ENCODE assay signal across 15 cellular contexts in genomic region chr1:167832693-167833092, GRCh38.
DNase-seq lines count a peak whose midpoint lies in the region; ATAC-seq, FAIRE-seq and TF ChIP-seq lines count a peak whose summit lies in the region.
"Had no signal": no experiment of that assay in that cellular context is flagged by ENCODE, and none has a peak within 500 bp of the region (broad histone marks: within the 10 kb centered on the region; RNA-seq: fewer than 3 reads in every experiment).

No MANE protein-coding gene starts in this region.

- TF ChIP-seq CTCF in Loucy (conservative IDR thresholded peaks at IDR 0.05; ENCODE audit: low read length) (peak; percentile 38), H1 (IDR thresholded peaks at IDR 0.05; ENCODE audit: control extremely low read depth in 1 of 3, insufficient read depth in 1 of 3, low read depth in 1 of 3, low read length in 3 of 3) (peak; percentile 31 to 43 (median 33))

- H3K36me3 ChIP-seq in Loucy (ENCODE audit: insufficient read depth, low read length) (no peaks in the 10 kb centered on the region), H1 (ENCODE audit: control insufficient read depth in 2 of 4, insufficient read depth in 4 of 4, low read length in 3 of 4) (no peaks in the 10 kb centered on the region), mesendoderm (ENCODE audit: control insufficient read depth, insufficient read depth, low read length) (no peaks in the 10 kb centered on the region)
- H3K36me3 ChIP-seq: BLaER1 had no signal

- H3K14ac ChIP-seq in H1 (ENCODE audit: insufficient read length): no peak overlapping the region

- H2BK12ac ChIP-seq in H1 (ENCODE audit: low read depth, low read length): no peak overlapping the region

- H3K36me3 Mint-ChIP-seq in activated naive CD4-positive, alpha-beta T cell treated with anti-CD3 and anti-CD28 coated beads, Interleukin-2, amount 10 ng/mL, durations not matched to agents 7 days and 5 days: no peaks in the 10 kb centered on the region
- H3K36me3 Mint-ChIP-seq: IgD-negative memory B cell had no signal

- H2BK15ac ChIP-seq in H1 (ENCODE audit: low read length): no peak overlapping the region
- H2BK15ac ChIP-seq in mesendoderm (replicated peaks; ENCODE audit: low read depth): no peak overlapping the region

- H3K9me2 ChIP-seq in Loucy (replicated peaks; ENCODE audit: low read depth, low read length): no peaks in the 10 kb centered on the region

- peaks cover 5% of the 10 kb centered on the region for H3K4me1 Mint-ChIP-seq in activated naive CD4-positive, alpha-beta T cell treated with anti-CD3 and anti-CD28 coated beads, Interleukin-2, amount 10 ng/mL, durations not matched to agents 7 days and 5 days
- H3K4me1 Mint-ChIP-seq: CD8-positive, alpha-beta memory T cell; IgD-negative memory B cell had no signal

- no peak overlapping the region for H3K4me3 Mint-ChIP-seq in activated naive CD4-positive, alpha-beta T cell treated with anti-CD3 and anti-CD28 coated beads, Interleukin-2, amount 10 ng/mL, durations not matched to agents 7 days and 5 days
- H3K4me3 Mint-ChIP-seq: CD8-positive, alpha-beta memory T cell; IgD-negative memory B cell had no signal

- no peak overlapping the region for H2AK5ac ChIP-seq in H1 (ENCODE audit: low read depth, low read length)
- H2AK5ac ChIP-seq in mesendoderm (ENCODE audit: low read length): peak overlapping the region; percentile 96

- H3K4me1 ChIP-seq in Loucy (ENCODE audit: insufficient read depth, low read length, poor library complexity, severe bottlenecking) (peaks cover 7% of the 10 kb centered on the region), H1 (replicated peaks in 1 of 4; ENCODE audit: control insufficient read depth in 3 of 4, insufficient read depth in 4 of 4, low read length in 3 of 4) (peaks cover 0 to 9% (median 4%) of the 10 kb centered on the region in 4 experiments; a peak in 4 of 7 replicates), mesendoderm (ENCODE audit: control insufficient read depth, low read depth, low read length) (peaks cover 13% of the 10 kb centered on the region)
- H3K4me1 ChIP-seq: BLaER1 had no signal

- FAIRE-seq in H1 (lab: Jason Lieb, UNC): no peak
- FAIRE-seq: GM12878, GM18507 had no signal

- H3F3A ChIP-seq in Loucy (ENCODE audit: low read depth): no peaks in the 10 kb centered on the region

- no peak overlapping the region for H3K18ac ChIP-seq in H1 (ENCODE audit: extremely low read depth, low read length)
- peak overlapping the region; percentile 88 for H3K18ac ChIP-seq in mesendoderm (ENCODE audit: low read length)

- no peak overlapping the region for H2BK5ac ChIP-seq in H1 (ENCODE audit: low read depth, low read length)
- peak overlapping the region; percentile 93 for H2BK5ac ChIP-seq in mesendoderm (ENCODE audit: low read length)

- peak; percentile 26 to 50; a peak in 2 of 4 replicates for TF ChIP-seq RAD21 in H1 (IDR thresholded peaks at IDR 0.05 in 1 of 2, conservative IDR thresholded peaks at IDR 0.05 in 1 of 2; ENCODE audit: low read depth in 2 of 2, low read length in 2 of 2)

- no peak overlapping the region for H3K27ac ChIP-seq in H1 (ENCODE audit: low read depth, low read length)
- H3K27ac ChIP-seq in mesendoderm (ENCODE audit: low read depth, low read length): no peak overlapping the region
- H3K27ac ChIP-seq: BLaER1 had no signal

- no peak for ATAC-seq in HG03175 (IDR thresholded peaks at IDR 0.05; ENCODE audit: unreplicated experiment)
- ATAC-seq: GM12878 had no signal

- H3K79me2 ChIP-seq in Loucy (ENCODE audit: insufficient read depth, low read length) (no peaks in the 10 kb centered on the region), H1 (ENCODE audit: control insufficient read depth in 1 of 2, insufficient read depth in 2 of 2, low read length in 2 of 2) (no peaks in the 10 kb centered on the region), mesendoderm (ENCODE audit: control insufficient read depth, insufficient read depth, low read length) (no peaks in the 10 kb centered on the region)

- H4K8ac ChIP-seq in H1 (ENCODE audit: extremely low read depth, insufficient read depth, low read length) (no peak overlapping the region), mesendoderm (ENCODE audit: low read depth, low read length) (no peak overlapping the region)

- H4K5ac ChIP-seq in H1 (ENCODE audit: insufficient read length, low read depth, low read length) (no peak overlapping the region), mesendoderm (ENCODE audit: low read length) (no peak overlapping the region)

- H4K91ac ChIP-seq in H1 (replicated peaks; ENCODE audit: insufficient read length, low read length): no peak overlapping the region

- no peak overlapping the region for H3K23ac ChIP-seq in H1 (ENCODE audit: insufficient read length)
- no peak overlapping the region for H3K23ac ChIP-seq in mesendoderm (ENCODE audit: low read length)

- H3K9me3 Mint-ChIP-seq in activated naive CD4-positive, alpha-beta T cell treated with anti-CD3 and anti-CD28 coated beads, Interleukin-2, amount 10 ng/mL, durations not matched to agents 7 days and 5 days: no peaks in the 10 kb centered on the region
- H3K9me3 Mint-ChIP-seq: IgD-negative memory B cell had no signal

- H4K20me1 ChIP-seq in Loucy (ENCODE audit: insufficient read depth, low read length, poor library complexity, severe bottlenecking) (no peaks in the 10 kb centered on the region), H1 (replicated peaks in 1 of 2; ENCODE audit: control insufficient read depth in 1 of 2, insufficient read depth in 2 of 2, low read length in 2 of 2) (no peaks in the 10 kb centered on the region)
- H4K20me1 ChIP-seq: BLaER1 had no signal

- no peak overlapping the region for H3K9ac ChIP-seq in Loucy (ENCODE audit: low read depth, low read length, poor library complexity, severe bottlenecking)
- H3K9ac ChIP-seq in H1 (replicated peaks in 1 of 4; ENCODE audit: extremely low read depth in 1 of 4, low read depth in 3 of 4, low read length in 3 of 4): no peak overlapping the region
- peak overlapping the region; percentile 20 for H3K9ac ChIP-seq in mesendoderm (ENCODE audit: low read length)
- H3K9ac ChIP-seq: BLaER1 had no signal

- H3K27me3 Mint-ChIP-seq in activated naive CD4-positive, alpha-beta T cell treated with anti-CD3 and anti-CD28 coated beads, Interleukin-2, amount 10 ng/mL, durations not matched to agents 7 days and 5 days: peaks cover 11% of the 10 kb centered on the region
- H3K27me3 Mint-ChIP-seq: IgD-negative memory B cell had no signal

- H3K4me3 ChIP-seq in Loucy (ENCODE audit: low read length, poor library complexity, severe bottlenecking) (no peak overlapping the region), H1 (ENCODE audit: extremely low read depth in 1 of 4, insufficient read depth in 2 of 4, low read depth in 3 of 4, low read length in 4 of 4) (no peak overlapping the region), mesendoderm (ENCODE audit: low read length) (no peak overlapping the region)
- H3K4me3 ChIP-seq: BLaER1, GM12878 had no signal

- POLR2A ChIA-PET in H1 (lab: Charles Lee; ENCODE audit: partially characterized antibody): interaction anchor here (0.7 kb wide), 1 partner anchor 11 kb away, joined by 3 read pairs; no protein-coding TSS in a partner anchor

- no peak for TF ChIP-seq POLR2A in H1 (IDR thresholded peaks at IDR 0.05; ENCODE audit: control extremely low read depth in 1 of 2, low read depth in 2 of 2, low read length in 2 of 2)

- no peak for TF ChIP-seq EP300 in H1 (IDR thresholded peaks at IDR 0.05; ENCODE audit: borderline replicate concordance in 1 of 2, low read depth in 2 of 2, low read length in 2 of 2)

- H2BK20ac ChIP-seq in H1 (ENCODE audit: low read length): no peak overlapping the region

- DNase-seq in ELF-1 (ENCODE audit: low read depth, low spot score) (peak; percentile 36), H1 (ENCODE audit: low read depth in 1 of 2, low spot score in 2 of 2) (peak in 1 of 2 experiments; percentile 58), mesendoderm (peak; percentile 71), GDM1 (lab: John Stamatoyannopoulos, UW) (no peak)
- DNase-seq in activated naive CD4-positive, alpha-beta T cell treated with anti-CD3 and anti-CD28 coated beads, Interleukin-2, amount 10 ng/mL, durations not matched to agents 7 days and 5 days: no peak
- DNase-seq: 8988T; AML-193; Caco-2; CD8-positive, alpha-beta memory T cell had no signal

- H3K9me3 ChIP-seq in Loucy (ENCODE audit: insufficient read depth, low read depth, low read length) (no peaks in the 10 kb centered on the region), H1 (ENCODE audit: insufficient read depth in 2 of 2, low read depth in 1 of 2, low read length in 1 of 2) (no peaks in the 10 kb centered on the region)
- H3K9me3 ChIP-seq: BLaER1, Caco-2 had no signal

- no peak overlapping the region for H2AFZ ChIP-seq in Loucy (ENCODE audit: low read length)
- peak overlapping the region; percentile 76; the same call in 1 of the 2 replicates for H2AFZ ChIP-seq in H1 (ENCODE audit: low read length)

- WGBS in H1 (ENCODE audit: extremely low coverage in 1 of 2, insufficient coverage in 1 of 2, insufficient read length in 1 of 2, insufficient replicate concordance in 2 of 2, low coverage in 1 of 2, low lambda C conversion rate in 2 of 2, missing lambda C conversion rate in 1 of 2), 2 experiments: 82% methylated on average over 5 of the region's 5 CpGs; no CpG with 5 or more reads in 1 of the 2 experiments
- WGBS in mesendoderm (ENCODE audit: extremely low coverage, insufficient coverage, low lambda C conversion rate): no CpG with 5 or more reads among the region's 5 CpGs

- H3K27me3 ChIP-seq in Loucy (ENCODE audit: insufficient read depth, low read length, poor library complexity, severe bottlenecking): no peaks in the 10 kb centered on the region
- H3K27me3 ChIP-seq in H1 (replicated peaks in 1 of 4; ENCODE audit: control insufficient read depth in 3 of 4, extremely low read depth in 1 of 4, insufficient read depth in 3 of 4, low read length in 3 of 4): no peaks in the 10 kb centered on the region
- H3K27me3 ChIP-seq in mesendoderm (ENCODE audit: insufficient read depth, low read length, poor library complexity): no peaks in the 10 kb centered on the region
- H3K27me3 ChIP-seq: BLaER1 had no signal

- H3K27ac Mint-ChIP-seq in activated naive CD4-positive, alpha-beta T cell treated with anti-CD3 and anti-CD28 coated beads, Interleukin-2, amount 10 ng/mL, durations not matched to agents 7 days and 5 days: no peak overlapping the region
- H3K27ac Mint-ChIP-seq: CD8-positive, alpha-beta memory T cell; IgD-negative memory B cell had no signal

- H3K23me2 ChIP-seq in H1 (ENCODE audit: low read depth, low read length): no peaks in the 10 kb centered on the region

- no peak overlapping the region for H3K4me2 ChIP-seq in Loucy (ENCODE audit: low read depth, low read length, poor library complexity, severe bottlenecking)
- no peak overlapping the region for H3K4me2 ChIP-seq in H1 (ENCODE audit: insufficient read depth in 1 of 2, low read depth in 2 of 2, low read length in 2 of 2)
- no peak overlapping the region for H3K4me2 ChIP-seq in mesendoderm (ENCODE audit: low read length)
- H3K4me2 ChIP-seq: BLaER1 had no signal

- no peak overlapping the region for H3K4ac ChIP-seq in H1 (replicated peaks; ENCODE audit: insufficient read length, low read depth, low read length)
- H3K4ac ChIP-seq in mesendoderm (ENCODE audit: low read depth, low read length): no peak overlapping the region

- H3K79me1 ChIP-seq in H1 (ENCODE audit: low read depth, low read length): no peaks in the 10 kb centered on the region
- no peaks in the 10 kb centered on the region for H3K79me1 ChIP-seq in mesendoderm (ENCODE audit: low read length)

- CTCF ChIA-PET in H1 (lab: Charles Lee; ENCODE audit: partially characterized antibody): interaction anchor here (0.6 to 2.4 kb wide), 2 partner anchors 11 to 14 kb away, joined by 3 to 7 read pairs; no protein-coding TSS in a partner anchor
- CTCF ChIA-PET in activated naive CD4-positive, alpha-beta T cell treated with anti-CD3 and anti-CD28 coated beads, Interleukin-2, amount 10 ng/mL, durations not matched to agents 7 days and 5 days (lab: Charles Lee): no interaction called here

- H2BK120ac ChIP-seq in H1 (replicated peaks; ENCODE audit: low read depth, low read length): no peak overlapping the region
- H2BK120ac ChIP-seq in mesendoderm (ENCODE audit: low read depth, low read length): peak overlapping the region; percentile 92

- H3K56ac ChIP-seq in H1 (replicated peaks; ENCODE audit: insufficient read length, low read depth, low read length) (no peak overlapping the region), mesendoderm (ENCODE audit: low read length) (peak overlapping the region; percentile 65)

Comparison
In these comparisons a context has a peak if more than half of its experiments do, and no peak if none do; other contexts are left out.
1. DNase-seq: peak in ELF-1 (single experiment) and mesendoderm (single experiment); none in activated naive CD4-positive, alpha-beta T cell treated with anti-CD3 and anti-CD28 coated beads, Interleukin-2, amount 10 ng/mL, durations not matched to agents 7 days and 5 days (single experiment) and GDM1 (single experiment).